Comparison of ENCODE assay signal across 1 cellular context in the genomic region with DNA sequence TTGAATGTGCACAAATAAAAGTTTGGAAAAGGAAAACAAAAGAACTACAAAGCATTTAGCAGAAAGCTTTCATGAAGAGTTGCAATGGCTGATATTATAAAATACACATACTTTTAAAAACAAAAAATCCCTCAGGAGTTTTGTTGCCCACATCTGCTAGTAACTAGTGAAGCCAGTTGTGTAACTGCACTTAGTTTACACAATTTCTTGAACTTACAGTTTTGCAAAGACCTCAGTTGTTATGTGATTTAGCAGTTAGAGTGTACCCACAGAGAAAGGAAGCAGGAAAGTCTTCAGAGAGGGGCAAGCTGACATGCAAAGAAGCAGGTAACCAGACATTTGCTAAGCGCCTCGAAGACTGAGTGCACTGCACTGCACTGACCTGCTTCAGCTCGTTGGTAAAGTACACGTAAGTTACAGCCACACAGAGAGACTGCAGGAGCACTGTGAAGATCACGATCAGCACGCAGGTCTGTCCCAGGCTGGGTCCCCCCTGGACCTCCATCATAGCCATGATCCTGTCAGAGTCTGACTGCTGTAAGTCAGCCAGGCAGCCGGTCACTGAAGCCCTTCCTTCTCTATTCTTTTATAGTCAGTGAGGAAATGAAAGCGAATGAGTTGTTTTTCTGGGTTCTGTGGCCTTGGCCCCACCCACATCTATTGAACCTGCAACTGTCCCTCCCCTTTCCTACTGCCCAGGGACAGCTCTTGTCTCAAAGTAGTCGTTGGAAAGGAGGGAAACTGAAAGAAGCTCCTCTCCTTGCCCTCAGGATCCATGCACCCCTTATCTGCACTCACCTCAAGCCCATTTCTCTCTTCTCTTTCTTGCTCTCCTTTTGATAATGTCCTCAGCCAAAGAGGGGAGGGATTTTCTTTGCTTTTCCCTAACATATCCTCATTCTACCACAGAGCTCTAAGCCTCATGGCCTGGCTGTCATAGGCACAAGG.
A peak's percentile ranks its signal among the peaks of the same experiment; 100 is the strongest.
TF ChIP-seq lines count a peak whose summit lies in the region.

A gene (minus strand): TSS at position 560 of the 948 bp plus-strand sequence. CDS start 46 bp downstream, at position 514.

TF ChIP-seq in HepG2, 621 proteins besides CTCF, POLR2A, EP300 and RAD21 (continued from another document and continues in another):
- TF ChIP-seq, protein P1, sequence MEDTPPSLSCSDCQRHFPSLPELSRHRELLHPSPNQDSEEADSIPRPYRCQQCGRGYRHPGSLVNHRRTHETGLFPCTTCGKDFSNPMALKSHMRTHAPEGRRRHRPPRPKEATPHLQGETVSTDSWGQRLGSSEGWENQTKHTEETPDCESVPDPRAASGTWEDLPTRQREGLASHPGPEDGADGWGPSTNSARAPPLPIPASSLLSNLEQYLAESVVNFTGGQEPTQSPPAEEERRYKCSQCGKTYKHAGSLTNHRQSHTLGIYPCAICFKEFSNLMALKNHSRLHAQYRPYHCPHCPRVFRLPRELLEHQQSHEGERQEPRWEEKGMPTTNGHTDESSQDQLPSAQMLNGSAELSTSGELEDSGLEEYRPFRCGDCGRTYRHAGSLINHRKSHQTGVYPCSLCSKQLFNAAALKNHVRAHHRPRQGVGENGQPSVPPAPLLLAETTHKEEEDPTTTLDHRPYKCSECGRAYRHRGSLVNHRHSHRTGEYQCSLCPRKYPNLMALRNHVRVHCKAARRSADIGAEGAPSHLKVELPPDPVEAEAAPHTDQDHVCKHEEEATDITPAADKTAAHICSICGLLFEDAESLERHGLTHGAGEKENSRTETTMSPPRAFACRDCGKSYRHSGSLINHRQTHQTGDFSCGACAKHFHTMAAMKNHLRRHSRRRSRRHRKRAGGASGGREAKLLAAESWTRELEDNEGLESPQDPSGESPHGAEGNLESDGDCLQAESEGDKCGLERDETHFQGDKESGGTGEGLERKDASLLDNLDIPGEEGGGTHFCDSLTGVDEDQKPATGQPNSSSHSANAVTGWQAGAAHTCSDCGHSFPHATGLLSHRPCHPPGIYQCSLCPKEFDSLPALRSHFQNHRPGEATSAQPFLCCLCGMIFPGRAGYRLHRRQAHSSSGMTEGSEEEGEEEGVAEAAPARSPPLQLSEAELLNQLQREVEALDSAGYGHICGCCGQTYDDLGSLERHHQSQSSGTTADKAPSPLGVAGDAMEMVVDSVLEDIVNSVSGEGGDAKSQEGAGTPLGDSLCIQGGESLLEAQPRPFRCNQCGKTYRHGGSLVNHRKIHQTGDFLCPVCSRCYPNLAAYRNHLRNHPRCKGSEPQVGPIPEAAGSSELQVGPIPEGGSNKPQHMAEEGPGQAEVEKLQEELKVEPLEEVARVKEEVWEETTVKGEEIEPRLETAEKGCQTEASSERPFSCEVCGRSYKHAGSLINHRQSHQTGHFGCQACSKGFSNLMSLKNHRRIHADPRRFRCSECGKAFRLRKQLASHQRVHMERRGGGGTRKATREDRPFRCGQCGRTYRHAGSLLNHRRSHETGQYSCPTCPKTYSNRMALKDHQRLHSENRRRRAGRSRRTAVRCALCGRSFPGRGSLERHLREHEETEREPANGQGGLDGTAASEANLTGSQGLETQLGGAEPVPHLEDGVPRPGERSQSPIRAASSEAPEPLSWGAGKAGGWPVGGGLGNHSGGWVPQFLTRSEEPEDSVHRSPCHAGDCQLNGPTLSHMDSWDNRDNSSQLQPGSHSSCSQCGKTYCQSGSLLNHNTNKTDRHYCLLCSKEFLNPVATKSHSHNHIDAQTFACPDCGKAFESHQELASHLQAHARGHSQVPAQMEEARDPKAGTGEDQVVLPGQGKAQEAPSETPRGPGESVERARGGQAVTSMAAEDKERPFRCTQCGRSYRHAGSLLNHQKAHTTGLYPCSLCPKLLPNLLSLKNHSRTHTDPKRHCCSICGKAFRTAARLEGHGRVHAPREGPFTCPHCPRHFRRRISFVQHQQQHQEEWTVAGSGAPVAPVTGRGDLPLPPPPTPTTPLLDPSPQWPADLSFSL (CRISPR knock-in tag; IDR thresholded peaks at IDR 0.05), result peak; percentile 77
- TF ChIP-seq CENPX (CRISPR knock-in tag; IDR thresholded peaks at IDR 0.05) (no peak), NR2F1 (CRISPR knock-in tag; IDR thresholded peaks at IDR 0.05) (no peak), HES4 (CRISPR knock-in tag; IDR thresholded peaks at IDR 0.05; ENCODE audit: borderline replicate concordance) (0 out of 2 replicates have a peak, but pooled peaks have one; percentile 53), ZSCAN12 (CRISPR knock-in tag; IDR thresholded peaks at IDR 0.05) (0 out of 2 replicates have a peak, but pooled peaks have one; percentile 48), GPN1 (CRISPR knock-in tag; IDR thresholded peaks at IDR 0.05; ENCODE audit: borderline replicate concordance) (no peak), NFKBIZ (CRISPR knock-in tag; IDR thresholded peaks at IDR 0.05) (no peak), POLR2G (IDR thresholded peaks at IDR 0.05; ENCODE audit: low read depth, low read length) (0 out of 2 replicates have a peak, but pooled peaks have one; percentile 36), ZNF10 (CRISPR knock-in tag; IDR thresholded peaks at IDR 0.05; ENCODE audit: borderline replicate concordance, low read depth) (no peak), ZNF44 (CRISPR knock-in tag; IDR thresholded peaks at IDR 0.05) (0 out of 2 replicates have a peak, but pooled peaks have one; percentile 74), GZF1 (CRISPR knock-in tag; IDR thresholded peaks at IDR 0.05) (peak; percentile 83; the same call in 1 of the 2 replicates), SALL1 (CRISPR knock-in tag; IDR thresholded peaks at IDR 0.05) (peak; percentile 82), TOPORS (CRISPR knock-in tag; IDR thresholded peaks at IDR 0.05) (no peak), ZNF781 (CRISPR knock-in tag; IDR thresholded peaks at IDR 0.05; ENCODE audit: borderline replicate concordance, not compliant biosample characterization) (peak; percentile 57), RARA (CRISPR knock-in tag; IDR thresholded peaks at IDR 0.05) (peak; percentile 29), ZFP1 (CRISPR knock-in tag; IDR thresholded peaks at IDR 0.05) (no peak), GATAD2A (CRISPR knock-in tag; IDR thresholded peaks at IDR 0.05) (0 out of 2 replicates have a peak, but pooled peaks have one; percentile 18)
- TF ChIP-seq, protein P2, sequence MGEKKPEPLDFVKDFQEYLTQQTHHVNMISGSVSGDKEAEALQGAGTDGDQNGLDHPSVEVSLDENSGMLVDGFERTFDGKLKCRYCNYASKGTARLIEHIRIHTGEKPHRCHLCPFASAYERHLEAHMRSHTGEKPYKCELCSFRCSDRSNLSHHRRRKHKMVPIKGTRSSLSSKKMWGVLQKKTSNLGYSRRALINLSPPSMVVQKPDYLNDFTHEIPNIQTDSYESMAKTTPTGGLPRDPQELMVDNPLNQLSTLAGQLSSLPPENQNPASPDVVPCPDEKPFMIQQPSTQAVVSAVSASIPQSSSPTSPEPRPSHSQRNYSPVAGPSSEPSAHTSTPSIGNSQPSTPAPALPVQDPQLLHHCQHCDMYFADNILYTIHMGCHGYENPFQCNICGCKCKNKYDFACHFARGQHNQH (CRISPR knock-in tag; IDR thresholded peaks at IDR 0.05), result peak; percentile 49
- TF ChIP-seq, protein P3, sequence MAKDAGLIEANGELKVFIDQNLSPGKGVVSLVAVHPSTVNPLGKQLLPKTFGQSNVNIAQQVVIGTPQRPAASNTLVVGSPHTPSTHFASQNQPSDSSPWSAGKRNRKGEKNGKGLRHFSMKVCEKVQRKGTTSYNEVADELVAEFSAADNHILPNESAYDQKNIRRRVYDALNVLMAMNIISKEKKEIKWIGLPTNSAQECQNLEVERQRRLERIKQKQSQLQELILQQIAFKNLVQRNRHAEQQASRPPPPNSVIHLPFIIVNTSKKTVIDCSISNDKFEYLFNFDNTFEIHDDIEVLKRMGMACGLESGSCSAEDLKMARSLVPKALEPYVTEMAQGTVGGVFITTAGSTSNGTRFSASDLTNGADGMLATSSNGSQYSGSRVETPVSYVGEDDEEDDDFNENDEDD (CRISPR knock-in tag; IDR thresholded peaks at IDR 0.05; ENCODE audit: borderline replicate concordance), result peak; percentile 24; the same call in 1 of the 2 replicates
- TF ChIP-seq, protein P4, sequence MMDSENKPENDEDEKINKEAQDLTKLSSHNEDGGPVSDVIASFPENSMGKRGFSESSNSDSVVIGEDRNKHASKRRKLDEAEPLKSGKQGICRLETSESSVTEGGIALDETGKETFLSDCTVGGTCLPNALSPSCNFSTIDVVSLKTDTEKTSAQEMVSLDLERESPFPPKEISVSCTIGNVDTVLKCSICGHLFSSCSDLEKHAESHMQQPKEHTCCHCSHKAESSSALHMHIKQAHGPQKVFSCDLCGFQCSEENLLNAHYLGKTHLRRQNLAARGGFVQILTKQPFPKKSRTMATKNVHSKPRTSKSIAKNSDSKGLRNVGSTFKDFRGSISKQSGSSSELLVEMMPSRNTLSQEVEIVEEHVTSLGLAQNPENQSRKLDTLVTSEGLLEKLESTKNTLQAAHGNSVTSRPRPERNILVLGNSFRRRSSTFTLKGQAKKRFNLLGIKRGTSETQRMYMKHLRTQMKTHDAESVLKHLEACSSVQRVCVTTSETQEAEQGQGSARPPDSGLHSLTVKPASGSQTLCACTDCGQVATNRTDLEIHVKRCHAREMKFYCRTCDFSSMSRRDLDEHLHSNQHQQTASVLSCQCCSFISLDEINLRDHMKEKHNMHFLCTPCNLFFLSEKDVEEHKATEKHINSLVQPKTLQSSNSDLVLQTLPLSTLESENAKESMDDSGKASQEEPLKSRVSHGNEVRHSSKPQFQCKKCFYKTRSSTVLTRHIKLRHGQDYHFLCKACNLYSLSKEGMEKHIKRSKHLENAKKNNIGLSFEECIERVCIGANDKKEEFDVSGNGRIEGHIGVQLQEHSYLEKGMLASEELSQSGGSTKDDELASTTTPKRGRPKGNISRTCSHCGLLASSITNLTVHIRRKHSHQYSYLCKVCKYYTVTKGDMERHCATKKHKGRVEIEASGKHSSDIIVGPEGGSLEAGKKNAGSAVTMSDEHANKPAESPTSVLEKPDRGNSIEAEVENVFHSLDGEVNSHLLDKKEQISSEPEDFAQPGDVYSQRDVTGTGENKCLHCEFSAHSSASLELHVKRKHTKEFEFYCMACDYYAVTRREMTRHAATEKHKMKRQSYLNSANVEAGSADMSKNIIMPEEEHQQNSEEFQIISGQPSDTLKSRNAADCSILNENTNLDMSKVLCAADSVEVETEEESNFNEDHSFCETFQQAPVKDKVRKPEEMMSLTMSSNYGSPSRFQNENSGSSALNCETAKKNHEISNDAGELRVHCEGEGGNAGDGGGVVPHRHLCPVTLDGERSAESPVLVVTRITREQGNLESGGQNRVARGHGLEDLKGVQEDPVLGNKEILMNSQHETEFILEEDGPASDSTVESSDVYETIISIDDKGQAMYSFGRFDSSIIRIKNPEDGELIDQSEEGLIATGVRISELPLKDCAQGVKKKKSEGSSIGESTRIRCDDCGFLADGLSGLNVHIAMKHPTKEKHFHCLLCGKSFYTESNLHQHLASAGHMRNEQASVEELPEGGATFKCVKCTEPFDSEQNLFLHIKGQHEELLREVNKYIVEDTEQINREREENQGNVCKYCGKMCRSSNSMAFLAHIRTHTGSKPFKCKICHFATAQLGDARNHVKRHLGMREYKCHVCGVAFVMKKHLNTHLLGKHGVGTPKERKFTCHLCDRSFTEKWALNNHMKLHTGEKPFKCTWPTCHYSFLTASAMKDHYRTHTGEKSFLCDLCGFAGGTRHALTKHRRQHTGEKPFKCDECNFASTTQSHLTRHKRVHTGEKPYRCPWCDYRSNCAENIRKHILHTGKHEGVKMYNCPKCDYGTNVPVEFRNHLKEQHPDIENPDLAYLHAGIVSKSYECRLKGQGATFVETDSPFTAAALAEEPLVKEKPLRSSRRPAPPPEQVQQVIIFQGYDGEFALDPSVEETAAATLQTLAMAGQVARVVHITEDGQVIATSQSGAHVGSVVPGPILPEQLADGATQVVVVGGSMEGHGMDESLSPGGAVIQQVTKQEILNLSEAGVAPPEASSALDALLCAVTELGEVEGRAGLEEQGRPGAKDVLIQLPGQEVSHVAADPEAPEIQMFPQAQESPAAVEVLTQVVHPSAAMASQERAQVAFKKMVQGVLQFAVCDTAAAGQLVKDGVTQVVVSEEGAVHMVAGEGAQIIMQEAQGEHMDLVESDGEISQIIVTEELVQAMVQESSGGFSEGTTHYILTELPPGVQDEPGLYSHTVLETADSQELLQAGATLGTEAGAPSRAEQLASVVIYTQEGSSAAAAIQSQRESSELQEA (CRISPR knock-in tag; IDR thresholded peaks at IDR 0.05; ENCODE audit: not compliant biosample characterization), result peak; percentile 59
- TF ChIP-seq, protein P5, sequence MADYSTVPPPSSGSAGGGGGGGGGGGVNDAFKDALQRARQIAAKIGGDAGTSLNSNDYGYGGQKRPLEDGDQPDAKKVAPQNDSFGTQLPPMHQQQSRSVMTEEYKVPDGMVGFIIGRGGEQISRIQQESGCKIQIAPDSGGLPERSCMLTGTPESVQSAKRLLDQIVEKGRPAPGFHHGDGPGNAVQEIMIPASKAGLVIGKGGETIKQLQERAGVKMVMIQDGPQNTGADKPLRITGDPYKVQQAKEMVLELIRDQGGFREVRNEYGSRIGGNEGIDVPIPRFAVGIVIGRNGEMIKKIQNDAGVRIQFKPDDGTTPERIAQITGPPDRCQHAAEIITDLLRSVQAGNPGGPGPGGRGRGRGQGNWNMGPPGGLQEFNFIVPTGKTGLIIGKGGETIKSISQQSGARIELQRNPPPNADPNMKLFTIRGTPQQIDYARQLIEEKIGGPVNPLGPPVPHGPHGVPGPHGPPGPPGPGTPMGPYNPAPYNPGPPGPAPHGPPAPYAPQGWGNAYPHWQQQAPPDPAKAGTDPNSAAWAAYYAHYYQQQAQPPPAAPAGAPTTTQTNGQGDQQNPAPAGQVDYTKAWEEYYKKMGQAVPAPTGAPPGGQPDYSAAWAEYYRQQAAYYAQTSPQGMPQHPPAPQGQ (CRISPR knock-in tag; IDR thresholded peaks at IDR 0.05; ENCODE audit: borderline replicate concordance), result 0 out of 2 replicates have a peak, but pooled peaks have one; percentile 63
- TF ChIP-seq, protein P6, sequence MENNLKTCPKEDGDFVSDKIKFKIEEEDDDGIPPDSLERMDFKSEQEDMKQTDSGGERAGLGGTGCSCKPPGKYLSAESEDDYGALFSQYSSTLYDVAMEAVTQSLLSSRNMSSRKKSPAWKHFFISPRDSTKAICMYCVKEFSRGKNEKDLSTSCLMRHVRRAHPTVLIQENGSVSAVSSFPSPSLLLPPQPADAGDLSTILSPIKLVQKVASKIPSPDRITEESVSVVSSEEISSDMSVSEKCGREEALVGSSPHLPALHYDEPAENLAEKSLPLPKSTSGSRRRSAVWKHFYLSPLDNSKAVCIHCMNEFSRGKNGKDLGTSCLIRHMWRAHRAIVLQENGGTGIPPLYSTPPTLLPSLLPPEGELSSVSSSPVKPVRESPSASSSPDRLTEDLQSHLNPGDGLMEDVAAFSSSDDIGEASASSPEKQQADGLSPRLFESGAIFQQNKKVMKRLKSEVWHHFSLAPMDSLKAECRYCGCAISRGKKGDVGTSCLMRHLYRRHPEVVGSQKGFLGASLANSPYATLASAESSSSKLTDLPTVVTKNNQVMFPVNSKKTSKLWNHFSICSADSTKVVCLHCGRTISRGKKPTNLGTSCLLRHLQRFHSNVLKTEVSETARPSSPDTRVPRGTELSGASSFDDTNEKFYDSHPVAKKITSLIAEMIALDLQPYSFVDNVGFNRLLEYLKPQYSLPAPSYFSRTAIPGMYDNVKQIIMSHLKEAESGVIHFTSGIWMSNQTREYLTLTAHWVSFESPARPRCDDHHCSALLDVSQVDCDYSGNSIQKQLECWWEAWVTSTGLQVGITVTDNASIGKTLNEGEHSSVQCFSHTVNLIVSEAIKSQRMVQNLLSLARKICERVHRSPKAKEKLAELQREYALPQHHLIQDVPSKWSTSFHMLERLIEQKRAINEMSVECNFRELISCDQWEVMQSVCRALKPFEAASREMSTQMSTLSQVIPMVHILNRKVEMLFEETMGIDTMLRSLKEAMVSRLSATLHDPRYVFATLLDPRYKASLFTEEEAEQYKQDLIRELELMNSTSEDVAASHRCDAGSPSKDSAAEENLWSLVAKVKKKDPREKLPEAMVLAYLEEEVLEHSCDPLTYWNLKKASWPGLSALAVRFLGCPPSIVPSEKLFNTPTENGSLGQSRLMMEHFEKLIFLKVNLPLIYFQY (CRISPR knock-in tag; IDR thresholded peaks at IDR 0.05; ENCODE audit: borderline replicate concordance), result 0 out of 2 replicates have a peak, but pooled peaks have one; percentile 43
